In genomic region chr3:177641206-177641605, GRCh38 we compare ENCODE assay signal across 20 cellular contexts.
"Had no signal": no experiment of that assay in that cellular context is flagged by ENCODE, and none has a peak within 500 bp of the region (broad histone marks: within the 10 kb centered on the region; RNA-seq: fewer than 3 reads in every experiment).

No MANE protein-coding gene starts in this region.

- H3K4me1 ChIP-seq: transverse colon had no signal

- H3K4me1 Mint-ChIP-seq: memory B cell had no signal

- H3K4me3 ChIP-seq: heart right ventricle, sigmoid colon, transverse colon had no signal

- H3K36me3 ChIP-seq: heart right ventricle, sigmoid colon, transverse colon had no signal

- H3K9me3 Mint-ChIP-seq: activated T-cell treated with anti-CD3 and anti-CD28 coated beads, Interleukin-2, amount 50 U/mL, for 24 hours; activated T-helper 2 cell treated with anti-CD3 and anti-CD28 coated beads, Interferon-gamma antibody, Interleukin-2, Interleukin-4, amounts not matched to agents 10 μg/mL and 5 μg/mL and 100 μg/mL, durations not matched to agents 14 hours and 24 hours and 36 hours; memory B cell had no signal

- H3K27ac ChIP-seq: heart right ventricle, transverse colon had no signal

- H3K36me3 Mint-ChIP-seq: memory B cell had no signal

- H3K27me3 ChIP-seq: heart right ventricle, sigmoid colon, transverse colon had no signal

- DNase-seq: activated CD4-positive, alpha-beta T cell treated with anti-CD3 and anti-CD28 coated beads for 1 hour; activated CD4-positive, alpha-beta T cell treated with anti-CD3 and anti-CD28 coated beads, Interleukin-2, amount 50 U/mL, for 1 hour; activated naive CD4-positive, alpha-beta T cell; activated T-cell treated with anti-CD3 and anti-CD28 coated beads, Interleukin-2, amount 50 U/mL, for 24 hours; amniotic stem cell; heart right ventricle; left colon; occipital lobe; retina; sigmoid colon; stimulated activated CD4-positive, alpha-beta T cell treated with anti-CD3 and anti-CD28 coated beads, Interleukin-2, amount 100 ng/mL, for 48 hours; stimulated activated CD8-positive, alpha-beta memory T cell treated with anti-CD3 and anti-CD28 coated beads, Interleukin-4, amount 100 ng/mL, for 48 hours; stimulated activated naive B cell treated with anti-CD40 and anti-IgM and Interleukin-4, amounts not matched to agents 10 μg/mL and 1 μg/mL and 100 μg/mL, for 72 hours; T-helper 9 cell; transverse colon had no signal

- H3K9me3 ChIP-seq: sigmoid colon, transverse colon had no signal

- H3K27me3 Mint-ChIP-seq: activated naive CD8-positive, alpha-beta T cell; activated T-cell treated with anti-CD3 and anti-CD28 coated beads, Interleukin-2, amount 50 U/mL, for 24 hours; memory B cell; progenitor cell of endocrine pancreas; stimulated activated naive B cell treated with anti-CD40 and anti-IgM and Interleukin-4, amounts not matched to agents 10 μg/mL and 1 μg/mL and 100 μg/mL, for 72 hours had no signal

- H3K4me3 Mint-ChIP-seq: activated naive CD8-positive, alpha-beta T cell; activated T-cell treated with anti-CD3 and anti-CD28 coated beads, Interleukin-2, amount 50 U/mL, for 24 hours; memory B cell; neural crest cell; stimulated activated naive B cell treated with anti-CD40 and anti-IgM and Interleukin-4, amounts not matched to agents 10 μg/mL and 1 μg/mL and 100 μg/mL, for 72 hours had no signal

- H3K27ac Mint-ChIP-seq: activated T-helper 2 cell treated with anti-CD3 and anti-CD28 coated beads, Interferon-gamma antibody, Interleukin-2, Interleukin-4, amounts not matched to agents 10 μg/mL and 5 μg/mL and 100 μg/mL, durations not matched to agents 14 hours and 24 hours and 36 hours; memory B cell; progenitor cell of endocrine pancreas; stimulated activated naive B cell treated with anti-CD40 and anti-IgM and Interleukin-4, amounts not matched to agents 10 μg/mL and 1 μg/mL and 100 μg/mL, for 72 hours had no signal
